ENCODE assay signal across 8 cellular contexts in the genomic region with DNA sequence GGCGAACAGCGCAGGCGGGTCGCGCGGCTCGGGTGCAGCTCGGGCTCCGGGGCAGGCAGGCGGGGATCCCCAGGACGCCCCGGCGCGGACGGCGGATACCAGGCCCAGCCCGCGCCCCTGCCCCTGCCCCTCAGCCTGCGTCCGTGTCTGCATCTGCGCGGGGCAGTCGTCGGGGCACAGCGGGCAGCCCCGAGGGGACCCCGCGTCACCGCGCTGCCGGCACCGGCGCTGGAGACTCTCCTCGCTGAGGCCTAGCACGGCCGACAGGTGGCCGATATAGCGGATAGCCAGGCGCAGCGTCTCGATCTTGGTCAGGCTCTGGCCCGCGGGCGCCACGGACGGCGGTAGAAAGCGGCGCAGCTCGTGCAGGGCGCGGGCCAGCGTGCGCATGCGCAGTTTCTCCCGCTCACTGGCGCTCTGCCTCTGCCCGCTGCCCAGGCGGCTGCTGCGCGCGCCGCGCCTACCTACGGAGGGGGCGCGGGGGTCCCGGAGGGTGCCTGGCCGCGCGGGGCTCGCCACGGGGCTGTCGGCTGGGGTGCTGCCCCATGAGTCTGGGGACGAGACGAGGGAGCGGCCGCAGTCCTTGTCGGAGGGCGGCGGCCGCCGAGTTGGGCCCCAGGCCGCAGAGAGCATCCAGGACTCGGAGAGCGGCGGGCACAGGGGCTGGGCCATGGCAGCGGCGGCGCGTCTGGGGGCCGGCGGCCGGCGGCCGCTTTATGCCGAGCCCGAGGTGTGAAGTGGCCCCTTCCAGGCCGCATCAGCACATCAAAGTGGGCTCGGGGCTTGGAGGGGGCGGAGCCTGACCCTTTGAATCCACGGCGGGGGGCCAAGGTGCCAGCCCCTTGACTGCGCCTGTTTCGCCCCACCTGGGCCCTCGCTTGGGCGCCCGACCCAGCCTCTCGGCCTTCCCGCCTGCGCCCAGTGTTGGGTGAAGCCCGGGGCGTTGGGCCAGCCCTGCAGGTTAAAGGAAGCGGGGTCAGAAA. TPM values are rescaled to one million over a fixed set of nuclear protein-coding genes. Genes with fewer than 3 reads are reported as not detected.
A peak's percentile ranks its signal among the peaks of the same experiment; 100 is the strongest.
DNase-seq lines count a peak whose midpoint lies in the region; ATAC-seq, FAIRE-seq and TF ChIP-seq lines count a peak whose summit lies in the region.

TSS of gene MESP1 (minus strand) at position 690 of the 983 bp plus-strand sequence. CDS start at position 672, 18 bp downstream.

- no peaks in the 10 kb centered on the region for H4K20me1 ChIP-seq in HepG2 (ENCODE audit: insufficient read depth, low read length)

- H3K4me3 Mint-ChIP-seq in activated CD4-positive, alpha-beta T cell treated with anti-CD3 and anti-CD28 coated beads, Interleukin-2, amount 10 ng/mL, durations not matched to agents 24 days and 14 days, result peak within 1 kb of the TSS; percentile 80

- TF ChIP-seq RAD21 in HepG2 (CRISPR knock-in tag; IDR thresholded peaks at IDR 0.05), result peak; percentile 88

- H2AFZ ChIP-seq in HepG2 (ENCODE audit: low read length), result no peak within 1 kb of the TSS

- H3K27me3 Mint-ChIP-seq in activated CD4-positive, alpha-beta T cell treated with anti-CD3 and anti-CD28 coated beads, Interleukin-2, amount 10 ng/mL, durations not matched to agents 24 days and 14 days, result peaks cover 38% of the 10 kb centered on the region

- H3K79me2 ChIP-seq in HepG2 (ENCODE audit: insufficient read depth, low read length), result no peaks in the 10 kb centered on the region

- POLR2A ChIA-PET in HepG2 (lab: Yijun Ruan, JAX), result interaction anchor here (1.0 to 1.6 kb wide), 2 partner anchors 10 to 11 kb away, joined by 3 to 4 read pairs; no protein-coding TSS in a partner anchor

- intact Hi-C loops in activated CD4-positive, alpha-beta T cell treated with anti-CD3 and anti-CD28 coated beads, Interleukin-2, amount 10 ng/mL, durations not matched to agents 24 days and 14 days (cut with micrococcal nuclease), result loop anchor here (5.0 kb wide), 1 partner anchor 141 kb away; the partner anchor contains the start of gene AP3S2
- intact Hi-C loops in HepG2 (cut with micrococcal nuclease; ENCODE audit: unreplicated experiment), result no loop called here

- peak in 1 of 2 experiments; percentile 52; a peak in 2 of 4 replicates for TF ChIP-seq POLR2A in HepG2 (IDR thresholded peaks at IDR 0.05; ENCODE audit: insufficient read depth in 1 of 2, low read depth in 2 of 2, low read length in 2 of 2)

- WGBS in HepG2 (ENCODE audit: low lambda C conversion rate), result 67% methylated on average over 4 of the region's 114 CpGs

- CTCF ChIA-PET in HepG2 (lab: Yijun Ruan, JAX; ENCODE audit: low intra/inter-chr PET ratio, low total read pairs), result interaction anchor here (0.8 kb wide), 1 partner anchor 124 kb away, joined by 4 read pairs; no protein-coding TSS in a partner anchor

- H3K36me3 ChIP-seq in HepG2 (replicated peaks in 1 of 2; ENCODE audit: control insufficient read depth in 1 of 2, insufficient read depth in 2 of 2, low read length in 2 of 2), result no peaks in the 10 kb centered on the region

- no TSS peak for BruUV-seq in HepG2 (replicated peaks; lab: Mats Ljungman, UMichigan)

- peaks cover 14 to 44% of the 10 kb centered on the region in 2 experiments; a peak in 4 of 5 replicates for H3K27me3 ChIP-seq in HepG2 (ENCODE audit: control insufficient read depth in 1 of 2, insufficient read depth in 2 of 2, low read length in 2 of 2)

- in situ Hi-C loops in HepG2 (cut with HindIII; ENCODE audit: extremely low pct_ligation_motif_present, low pct_unique_long_range_greater_than_20kb), result no loop called here

- peak; percentile 86 for TF ChIP-seq CTCF in HepG2 (CRISPR knock-in tag; IDR thresholded peaks at IDR 0.05)

- FAIRE-seq in HepG2 (lab: Jason Lieb, UNC), result peak; percentile 82

- no peak for TF ChIP-seq EP300 in HepG2 (IDR thresholded peaks at IDR 0.05; ENCODE audit: low read depth in 2 of 2, low read length in 2 of 2)
- no peak for TF ChIP-seq EP300 in HepG2 (CRISPR knock-in tag; IDR thresholded peaks at IDR 0.05; ENCODE audit: borderline replicate concordance)

- H3K9me3 ChIP-seq in HepG2 (ENCODE audit: low read length), result no peaks in the 10 kb centered on the region

- H3K4me2 ChIP-seq in HepG2 (ENCODE audit: low read depth, low read length), result peak within 1 kb of the TSS; percentile 68

- ATAC-seq in GM19328 (IDR thresholded peaks at IDR 0.05; ENCODE audit: unreplicated experiment) (peak; percentile 84), HG03469 (IDR thresholded peaks at IDR 0.05; ENCODE audit: unreplicated experiment) (peak; percentile 95), HepG2 (peak; percentile 97)

- H3K27ac Mint-ChIP-seq in activated CD4-positive, alpha-beta T cell treated with anti-CD3 and anti-CD28 coated beads, Interleukin-2, amount 10 ng/mL, durations not matched to agents 24 days and 14 days, result peak within 1 kb of the TSS; percentile 43

- H3K4me1 ChIP-seq in HepG2 (ENCODE audit: insufficient read depth, low read length), result peaks cover 15% of the 10 kb centered on the region

- H3K4me3 ChIP-seq in HepG2 (replicated peaks in 1 of 3; ENCODE audit: insufficient read depth in 1 of 3, low read depth in 2 of 3, low read length in 3 of 3), result peak within 1 kb of the TSS; percentile 32 to 71 (median 51); a peak in 5 of 6 replicates

- no peaks in the 10 kb centered on the region for H3K36me3 Mint-ChIP-seq in activated CD4-positive, alpha-beta T cell treated with anti-CD3 and anti-CD28 coated beads, Interleukin-2, amount 10 ng/mL, durations not matched to agents 24 days and 14 days (ENCODE audit: low read depth)

- H3K27ac ChIP-seq in HepG2 (ENCODE audit: extremely low read length, insufficient read depth, low read length), result no peak within 1 kb of the TSS

- H3K9me3 Mint-ChIP-seq in activated CD4-positive, alpha-beta T cell treated with anti-CD3 and anti-CD28 coated beads, Interleukin-2, amount 10 ng/mL, durations not matched to agents 24 days and 14 days, result no peaks in the 10 kb centered on the region

- H3K4me1 Mint-ChIP-seq in activated CD4-positive, alpha-beta T cell treated with anti-CD3 and anti-CD28 coated beads, Interleukin-2, amount 10 ng/mL, durations not matched to agents 24 days and 14 days, result peaks cover 2% of the 10 kb centered on the region

- DNase-seq in C1 segment of cervical spinal cord (lab: John Stamatoyannopoulos, UW) (peak in 13 of 14 donors; percentile 24 to 90 (median 79)), NCI-H524 treated with DMSO at 0.1 percent for 48 hours (lab: John Stamatoyannopoulos, UW) (peak; percentile 80), dedifferentiated amniotic fluid mesenchymal stem cell (ENCODE audit: extremely low spot score) (peak; percentile 83), HepG2 (ENCODE audit: low spot score) (peak; percentile 84)
- peak; percentile 96 for DNase-seq in activated CD4-positive, alpha-beta T cell treated with anti-CD3 and anti-CD28 coated beads, Interleukin-2, amount 10 ng/mL, durations not matched to agents 24 days and 14 days
- peak; percentile 80 to 87 for DNase-seq in stimulated activated CD4-positive, alpha-beta T cell treated with anti-CD3 and anti-CD28 coated beads, Interleukin-2, amount 100 ng/mL, for 48 hours

- peak within 1 kb of the TSS; percentile 31; the same call in 1 of the 2 replicates for H3K9ac ChIP-seq in HepG2 (ENCODE audit: insufficient read depth, low read depth, low read length)

TF ChIP-seq in HepG2, 621 proteins besides CTCF, POLR2A, EP300 and RAD21 (continues in another document):
- TF ChIP-seq CENPBD1 (CRISPR knock-in tag; IDR thresholded peaks at IDR 0.05; ENCODE audit: borderline replicate concordance, low read depth) (no peak), ZNF44 (CRISPR knock-in tag; IDR thresholded peaks at IDR 0.05) (no peak), KLF11 (CRISPR knock-in tag; IDR thresholded peaks at IDR 0.05) (0 out of 2 replicates have a peak, but pooled peaks have one; percentile 75), GPBP1L1 (CRISPR knock-in tag; IDR thresholded peaks at IDR 0.05) (no peak)

RNA-seq across cellular contexts. Expression of gene MESP1, which starts in this region (rescaled TPM):
- 5.6 and 7.3 TPM in 2 replicates for total RNA-seq in activated CD4-positive, alpha-beta T cell treated with anti-CD3 and anti-CD28 coated beads, Interleukin-2, amount 10 ng/mL, durations not matched to agents 24 days and 14 days
- total RNA-seq in HepG2 (2016; rRNA removed; fragmentation: Illumina TruSeq; extraction: Trizol), result not detected in 2 replicates
- total RNA-seq in HepG2 (2016; cell fraction: cytosol; rRNA removed; fragmentation: Illumina TruSeq; extraction: Trizol; ENCODE audit: low read depth), result 0.09 TPM in 1 of 2 replicates, not detected in the other
- total RNA-seq in HepG2 (2016; cell fraction: insoluble cytoplasmic fraction; rRNA removed; fragmentation: Illumina TruSeq; extraction: Trizol), result not detected in 2 replicates
- total RNA-seq in HepG2 (2016; cell fraction: membrane; rRNA removed; fragmentation: Illumina TruSeq; extraction: Trizol), result not detected in 2 replicates
- not detected in 2 replicates for total RNA-seq in HepG2 (2016; cell fraction: nucleus; rRNA removed; fragmentation: Illumina TruSeq; extraction: Trizol)
- polyA plus RNA-seq in HepG2 (2011; rRNA removed), result not detected in 2 replicates
- polyA plus RNA-seq in HepG2 (2011; cell fraction: cytosol; rRNA removed), result not detected in 2 replicates
- not detected in 2 replicates for polyA plus RNA-seq in HepG2 (2011; cell fraction: nucleus; rRNA removed)
- polyA plus RNA-seq in HepG2 (2012), result not detected in 2 replicates
- polyA plus RNA-seq in HepG2 (2016; cell fraction: cytosol; fragmentation: Illumina TruSeq; extraction: Trizol; ENCODE audit: low read depth), result 0.09 TPM in 1 of 2 replicates, not detected in the other
- polyA plus RNA-seq in HepG2 (2016; cell fraction: insoluble cytoplasmic fraction; fragmentation: Illumina TruSeq; extraction: Trizol; ENCODE audit: low read depth), result not detected in 2 replicates
- polyA plus RNA-seq in HepG2 (2016; cell fraction: membrane; fragmentation: Illumina TruSeq; extraction: Trizol; ENCODE audit: low read depth), result not detected in 2 replicates
- polyA plus RNA-seq in HepG2 (2016; cell fraction: nucleus; fragmentation: Illumina TruSeq; extraction: Trizol; ENCODE audit: insufficient read depth, low read depth), result not detected in 2 replicates
- 1.7 TPM in 1 of 2 replicates, not detected in the other for polyA minus RNA-seq in HepG2 (2011; rRNA and poly(A)+ RNA removed; ENCODE audit: low replicate concordance)
- 1.3 TPM in 1 of 2 replicates, not detected in the other for polyA minus RNA-seq in HepG2 (2011; cell fraction: cytosol; rRNA and poly(A)+ RNA removed)
- 0.26 TPM in 1 of 2 replicates, not detected in the other for polyA minus RNA-seq in HepG2 (2011; cell fraction: nucleus; rRNA and poly(A)+ RNA removed)
